Comparison of ENCODE assay signal across 8 cellular contexts in the genomic region with DNA sequence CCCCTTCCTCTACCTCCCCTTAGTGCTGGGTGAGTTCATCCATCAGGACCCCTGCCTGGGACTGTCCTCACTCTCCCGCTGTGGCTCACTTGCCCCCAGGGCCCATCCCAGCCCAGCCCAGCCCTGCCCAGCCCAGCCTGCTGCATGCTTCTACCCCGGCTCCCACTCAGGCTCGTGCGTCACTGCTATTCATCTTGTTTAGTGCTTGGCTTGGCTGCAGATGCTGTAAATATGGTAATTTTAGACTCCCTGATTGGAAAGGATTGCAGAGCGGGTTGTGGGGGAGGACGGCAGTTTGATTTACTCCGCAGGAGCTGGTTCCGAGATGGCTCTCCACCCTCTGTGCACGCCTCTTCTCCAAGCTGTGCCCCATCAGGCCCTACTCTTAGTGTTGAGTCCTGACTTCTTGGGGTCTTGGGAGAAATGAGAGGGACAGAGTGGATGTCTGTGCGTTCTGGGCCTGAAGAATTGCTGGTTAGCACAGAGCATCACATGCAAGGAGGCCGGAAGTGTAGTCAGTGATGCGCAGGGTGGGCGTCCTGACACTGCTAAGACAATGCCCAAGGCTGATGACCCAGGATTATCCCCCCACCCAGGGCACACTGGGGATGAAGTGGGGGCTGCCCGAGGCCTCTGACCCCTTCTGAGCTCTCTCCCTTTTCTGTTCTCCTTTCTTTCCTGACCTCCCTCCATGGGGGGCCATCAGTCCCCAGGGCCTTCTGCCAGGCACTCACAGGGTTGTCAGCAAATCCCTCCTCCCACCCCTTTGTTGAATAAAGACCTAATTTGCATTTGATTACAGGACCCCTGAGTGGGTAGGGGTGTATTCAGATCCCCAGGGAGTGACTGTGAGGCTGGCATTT.
DNase-seq lines count a peak whose midpoint lies in the region; ATAC-seq and TF ChIP-seq lines count a peak whose summit lies in the region.

No MANE protein-coding gene starts in this region.

- TF ChIP-seq CTCF in lower leg skin (IDR thresholded peaks at IDR 0.05) (no peak), tibial nerve (IDR thresholded peaks at IDR 0.05) (peak in 1 of 5 experiments; percentile 8), GM10248 (IDR thresholded peaks at IDR 0.05; ENCODE audit: control extremely low read depth, extremely low read depth, low read depth, missing control alignments) (no peak)

- H3K27me3 ChIP-seq in tibial nerve, result no peaks in the 10 kb centered on the region

- peaks cover 4 to 92% (median 71%) of the 10 kb centered on the region in 4 donors for H3K4me1 ChIP-seq in tibial nerve

- H3K36me3 ChIP-seq in tibial nerve, result no peaks in the 10 kb centered on the region

- no peaks in the 10 kb centered on the region for H3K9me3 ChIP-seq in tibial nerve

- CTCF ChIA-PET in GM10248 (lab: Yijun Ruan, JAX), result interaction anchor here (1.1 to 1.5 kb wide), 2 partner anchors 27 to 95 kb away, joined by 3 to 5 read pairs; no protein-coding TSS in a partner anchor

- ATAC-seq in GM18858 (IDR thresholded peaks at IDR 0.05; ENCODE audit: unreplicated experiment), result no peak
- no peak for ATAC-seq in HG02973 (IDR thresholded peaks at IDR 0.05; ENCODE audit: unreplicated experiment)

- DNase-seq in NCI-H2107 treated with DMSO at 0.1 percent for 48 hours (lab: John Stamatoyannopoulos, UW; ENCODE audit: unreplicated experiment), result peak; percentile 81
- peak; percentile 94 to 98 for DNase-seq in lower leg skin (ENCODE audit: low spot score in 2 of 2)
- DNase-seq in tibial nerve (ENCODE audit: low spot score in 2 of 2), result peak; percentile 83 to 86
- no peak for DNase-seq in NCI-H146 treated with DMSO at 0.1 percent for 48 hours (lab: John Stamatoyannopoulos, UW; ENCODE audit: unreplicated experiment)
- DNase-seq in GM10248 (ENCODE audit: extremely low spot score), result no peak

- 29 to 37% methylated on average over 14 of the region's 14 CpGs for WGBS in lower leg skin, 2 donors
- 11 to 34% methylated on average over 10 to 14 of the region's 14 CpGs for WGBS in tibial nerve, 2 donors

- H3K27ac ChIP-seq in cingulate gyrus (ENCODE audit: low read depth, low read length) (peak overlapping the region; percentile 94), tibial nerve (peak overlapping the region; percentile 86 to 95 (median 91))

- TF ChIP-seq EP300 in tibial nerve (IDR thresholded peaks at IDR 0.05), result peak; percentile 41 to 88

- TF ChIP-seq POLR2A in lower leg skin (IDR thresholded peaks at IDR 0.05) (no peak), tibial nerve (IDR thresholded peaks at IDR 0.05) (peak; percentile 50 to 54)

- intact Hi-C loops in lower leg skin (cut with DNase I; ENCODE audit: low total_unique reads), result loop anchor here (10.0 kb wide), 1 partner anchor 246 kb away; a partner anchor contains a TSS

- POLR2A ChIA-PET in GM10248 (lab: Yijun Ruan, JAX), result no interaction called here

- H3K4me3 ChIP-seq in lower leg skin (ENCODE audit: low read depth, poor library complexity, severe bottlenecking), result no peak overlapping the region
- no peak overlapping the region for H3K4me3 ChIP-seq in tibial nerve

Comparison
In these comparisons a context has a peak if more than half of its experiments do, and no peak if none do; other contexts are left out.
1. DNase-seq: peak in NCI-H2107 treated with DMSO at 0.1 percent for 48 hours (single experiment), lower leg skin (2 of 2) and tibial nerve (2 of 2); none in NCI-H146 treated with DMSO at 0.1 percent for 48 hours (single experiment) and GM10248 (single experiment).
2. POLR2A ChIP-seq: peak in tibial nerve (2 of 2); none in lower leg skin (0 of 2).